In genomic region chr15:68197170-68197492, GRCh38 we compare ENCODE assay signal across 17 cellular contexts. TPM values are rescaled to one million over a fixed set of nuclear protein-coding genes. Genes with fewer than 3 reads are reported as not detected.
DNase-seq lines count a peak whose midpoint lies in the region; ATAC-seq and TF ChIP-seq lines count a peak whose summit lies in the region.
"Had no signal": no experiment of that assay in that cellular context is flagged by ENCODE, and none has a peak within 500 bp of the region (broad histone marks: within the 10 kb centered on the region; RNA-seq: fewer than 3 reads in every experiment).

No MANE protein-coding gene starts in this region.

- DNase-seq in MCF 10A (ENCODE audit: unreplicated experiment) (no peak), breast epithelium (ENCODE audit: low spot score in 2 of 2) (no peak), type B pancreatic cell (ENCODE audit: extremely low spot score, unreplicated experiment) (no peak), GF-D8 (lab: John Stamatoyannopoulos, UW) (no peak), NCI-H1417 treated with DMSO at 0.1 percent for 48 hours (lab: John Stamatoyannopoulos, UW) (no peak)
- DNase-seq: effector CD8-positive, alpha-beta T cell; esophagus squamous epithelium; left cardiac atrium; NCI-H1105; NCI-H2107; psoas muscle; stimulated activated naive B cell treated with anti-CD40 and anti-IgM and Interleukin-4, amounts not matched to agents 10 μg/mL and 1 μg/mL and 100 μg/mL, for 72 hours; thyroid gland had no signal

- peak overlapping the region; percentile 54 for H3K27ac Mint-ChIP-seq in MCF 10A (ENCODE audit: low read depth, unreplicated experiment)
- H3K27ac Mint-ChIP-seq in type B pancreatic cell: peak overlapping the region; percentile 12
- H3K27ac Mint-ChIP-seq: natural killer cell treated with Interleukin-12 subunit alpha and Interleukin-12 subunit beta and Interleukin-15 and Interleukin-18, amount 100 ng/mL, for 72 hours; stimulated activated naive B cell treated with anti-CD40 and anti-IgM and Interleukin-4, amounts not matched to agents 10 μg/mL and 1 μg/mL and 100 μg/mL, for 72 hours had no signal

- no peaks in the 10 kb centered on the region for H3K9me2 ChIP-seq in SU-DHL-6 (replicated peaks; ENCODE audit: insufficient read depth, low read length)

- no TSS peak for BruUV-seq in MCF 10A (replicated peaks; lab: Mats Ljungman, UMichigan)

- no peak for TF ChIP-seq POLR2A in breast epithelium (IDR thresholded peaks at IDR 0.05)
- no peak for TF ChIP-seq POLR2A in gastroesophageal sphincter (IDR thresholded peaks at IDR 0.05)

- H3K4me1 ChIP-seq in breast epithelium (no peaks in the 10 kb centered on the region), gastroesophageal sphincter (peaks cover 0 to 52% (median 15%) of the 10 kb centered on the region in 3 donors)

- H3K4me2 ChIP-seq in SU-DHL-6 (ENCODE audit: low read depth, low read length, poor library complexity, severe bottlenecking): no peak overlapping the region

- H3K27me3 Mint-ChIP-seq in MCF 10A (ENCODE audit: insufficient read depth, unreplicated experiment): no peaks in the 10 kb centered on the region
- no peaks in the 10 kb centered on the region for H3K27me3 Mint-ChIP-seq in type B pancreatic cell
- H3K27me3 Mint-ChIP-seq: natural killer cell treated with Interleukin-12 subunit alpha and Interleukin-12 subunit beta and Interleukin-15 and Interleukin-18, amount 100 ng/mL, for 72 hours; stimulated activated naive B cell treated with anti-CD40 and anti-IgM and Interleukin-4, amounts not matched to agents 10 μg/mL and 1 μg/mL and 100 μg/mL, for 72 hours had no signal

- H3K9me3 Mint-ChIP-seq in MCF 10A (ENCODE audit: unreplicated experiment) (no peaks in the 10 kb centered on the region), type B pancreatic cell (no peaks in the 10 kb centered on the region)
- H3K9me3 Mint-ChIP-seq: natural killer cell treated with Interleukin-12 subunit alpha and Interleukin-12 subunit beta and Interleukin-15 and Interleukin-18, amount 100 ng/mL, for 72 hours; stimulated activated naive B cell treated with anti-CD40 and anti-IgM and Interleukin-4, amounts not matched to agents 10 μg/mL and 1 μg/mL and 100 μg/mL, for 72 hours had no signal

- intact Hi-C loops in MCF 10A (cut with micrococcal nuclease): no loop called here
- intact Hi-C loops in breast epithelium (cut with DNase I; ENCODE audit: low total_unique reads): no loop called here

- POLR2A ChIA-PET in MCF 10A (lab: Yijun Ruan, JAX): interaction anchor here (0.8 kb wide), 1 partner anchor 28 kb away, joined by 5 read pairs; no protein-coding TSS in a partner anchor

- CTCF ChIA-PET in MCF 10A (lab: Yijun Ruan, JAX): no interaction called here

- H3K36me3 Mint-ChIP-seq in MCF 10A (ENCODE audit: insufficient read depth, unreplicated experiment) (peaks cover 77% of the 10 kb centered on the region), type B pancreatic cell (peaks cover 25% of the 10 kb centered on the region)

- peaks cover 7% of the 10 kb centered on the region; the same call in 1 of the 2 replicates for H3F3A ChIP-seq in SU-DHL-6 (ENCODE audit: insufficient read depth)

- ATAC-seq in gastroesophageal sphincter (no peak), HG02938 (IDR thresholded peaks at IDR 0.05; ENCODE audit: unreplicated experiment) (no peak)
- ATAC-seq: left cardiac atrium; natural killer cell treated with Interleukin-12 subunit alpha and Interleukin-12 subunit beta and Interleukin-15 and Interleukin-18, amount 100 ng/mL, for 72 hours; psoas muscle had no signal

- H3K27ac ChIP-seq in breast epithelium (no peak overlapping the region), SU-DHL-6 (ENCODE audit: low read depth, low read length) (peak overlapping the region; percentile 51), gastroesophageal sphincter (peak overlapping the region in 3 of 4 donors; percentile 57 to 72 (median 58))
- H3K27ac ChIP-seq: esophagus squamous epithelium, psoas muscle, thyroid gland had no signal

- H3K4me3 ChIP-seq in breast epithelium (no peak overlapping the region), SU-DHL-6 (ENCODE audit: insufficient read depth, low read length, poor library complexity, severe bottlenecking) (no peak overlapping the region), gastroesophageal sphincter (no peak overlapping the region)
- H3K4me3 ChIP-seq: esophagus squamous epithelium, psoas muscle, thyroid gland had no signal

- H3K36me3 ChIP-seq in breast epithelium (no peaks in the 10 kb centered on the region), SU-DHL-6 (ENCODE audit: low read length) (no peaks in the 10 kb centered on the region), gastroesophageal sphincter (peaks cover 0 to 20% of the 10 kb centered on the region in 2 donors)
- H3K36me3 ChIP-seq: thyroid gland had no signal

- no peaks in the 10 kb centered on the region for H3K9me3 ChIP-seq in breast epithelium
- H3K9me3 ChIP-seq in SU-DHL-6 (ENCODE audit: insufficient read depth, low read length): no peaks in the 10 kb centered on the region
- no peaks in the 10 kb centered on the region for H3K9me3 ChIP-seq in gastroesophageal sphincter
- H3K9me3 ChIP-seq: esophagus squamous epithelium, psoas muscle, thyroid gland had no signal

- TF ChIP-seq CTCF in MCF 10A (IDR thresholded peaks at IDR 0.05; ENCODE audit: unreplicated experiment): no peak
- no peak for TF ChIP-seq CTCF in breast epithelium (IDR thresholded peaks at IDR 0.05)
- TF ChIP-seq CTCF in SU-DHL-6 (IDR thresholded peaks at IDR 0.05; ENCODE audit: insufficient read depth, low read length, poor library complexity, severe bottlenecking): no peak
- TF ChIP-seq CTCF in gastroesophageal sphincter (IDR thresholded peaks at IDR 0.05): no peak
- TF ChIP-seq CTCF in type B pancreatic cell (conservative IDR thresholded peaks at IDR 0.05): no peak

- H3K79me2 ChIP-seq in SU-DHL-6 (ENCODE audit: insufficient read depth, low read length): peaks cover 6% of the 10 kb centered on the region; the same call in 1 of the 2 replicates

- no peak overlapping the region for H2AFZ ChIP-seq in SU-DHL-6 (ENCODE audit: low read depth, low read length, severe bottlenecking)

- no peak overlapping the region for H3K4me3 Mint-ChIP-seq in MCF 10A (ENCODE audit: unreplicated experiment)
- H3K4me3 Mint-ChIP-seq in type B pancreatic cell: no peak overlapping the region
- H3K4me3 Mint-ChIP-seq: natural killer cell treated with Interleukin-12 subunit alpha and Interleukin-12 subunit beta and Interleukin-15 and Interleukin-18, amount 100 ng/mL, for 72 hours; stimulated activated naive B cell treated with anti-CD40 and anti-IgM and Interleukin-4, amounts not matched to agents 10 μg/mL and 1 μg/mL and 100 μg/mL, for 72 hours had no signal

- no peak for TF ChIP-seq EP300 in gastroesophageal sphincter (IDR thresholded peaks at IDR 0.05)

- no peak overlapping the region for H3K9ac ChIP-seq in SU-DHL-6 (ENCODE audit: low read length)

- H3K27me3 ChIP-seq in breast epithelium (no peaks in the 10 kb centered on the region), SU-DHL-6 (ENCODE audit: low read length) (no peaks in the 10 kb centered on the region), gastroesophageal sphincter (no peaks in the 10 kb centered on the region)
- H3K27me3 ChIP-seq: esophagus squamous epithelium, thyroid gland had no signal

- WGBS in gastroesophageal sphincter (ENCODE audit: low coverage in 1 of 2), 2 donors: 98 to 100% methylated on average over 2 to 6 of the region's 8 CpGs

- H4K20me1 ChIP-seq in SU-DHL-6 (ENCODE audit: low read depth, low read length): no peaks in the 10 kb centered on the region

- no peaks in the 10 kb centered on the region for H3K4me1 Mint-ChIP-seq in MCF 10A (ENCODE audit: insufficient read depth, unreplicated experiment)
- H3K4me1 Mint-ChIP-seq in type B pancreatic cell (ENCODE audit: unreplicated experiment): peaks cover 21% of the 10 kb centered on the region

RNA-seq across cellular contexts. Expression of gene CALML4, which starts 8.0 kb away (rescaled TPM):
- 2.3 and 3.3 TPM in 2 replicates for total RNA-seq in MCF 10A (2022)
- 1 to 10 TPM; 5.3 to 7.9 (median 6.0) TPM for total RNA-seq in breast epithelium
- total RNA-seq in gastroesophageal sphincter: 10 to 100 TPM; 16.8 to 77.8 (median 48.9) TPM
- total RNA-seq in type B pancreatic cell (ENCODE audit: low replicate concordance): 8.9 and 9.4 TPM in 2 replicates

RNA-seq across cellular contexts. Expression of gene CLN6, which starts 32.4 kb away (rescaled TPM):
- 26.5 and 31.4 TPM in 2 replicates for total RNA-seq in MCF 10A (2022)
- total RNA-seq in breast epithelium: 10 to 100 TPM; 16.5 to 23.1 (median 18.4) TPM
- 10 to 100 TPM in 3 of 4 donors, 1 to 10 TPM in 1; 6.1 to 14.9 (median 13.3) TPM for total RNA-seq in gastroesophageal sphincter
- total RNA-seq in type B pancreatic cell (ENCODE audit: low replicate concordance): 29.5 and 43.0 TPM in 2 replicates

Comparison
In these comparisons a context has a peak if more than half of its experiments do, and no peak if none do; other contexts are left out.
1. H3K27ac ChIP-seq: peak in SU-DHL-6 (single experiment) and gastroesophageal sphincter (3 of 4); none in breast epithelium (0 of 2).